Comparison of ENCODE assay signal across 12 cellular contexts in genomic region chr20:38932457-38933120, GRCh38. TPM values are rescaled to one million over a fixed set of nuclear protein-coding genes. Genes with fewer than 3 reads are reported as not detected.
DNase-seq lines count a peak whose midpoint lies in the region; ATAC-seq, FAIRE-seq and TF ChIP-seq lines count a peak whose summit lies in the region.
"Had no signal": no experiment of that assay in that cellular context is flagged by ENCODE, and none has a peak within 500 bp of the region (broad histone marks: within the 10 kb centered on the region; RNA-seq: fewer than 3 reads in every experiment).

No MANE protein-coding gene starts in this region.

- CTCF ChIA-PET in GM12878 (lab: Yijun Ruan, JAX), result interaction anchor here (0.7 to 12.8 kb wide), 12 partner anchors 18 to 283 kb away, joined by 3 to 182 read pairs (median 4); partner anchors contain the start of gene DHX35

- BruUV-seq in GM12878 (replicated peaks; lab: Mats Ljungman, UMichigan), result no TSS peak

- RAD21 ChIA-PET in GM12878 (lab: Charles Lee; ENCODE audit: unreplicated experiment), result interaction anchor here (0.8 to 11.9 kb wide), 6 partner anchors 31 to 287 kb away, joined by 3 to 91 read pairs (median 6); partner anchors contain the start of genes DHX35 and PPP1R16B

- no peaks in the 10 kb centered on the region for H3K9me3 ChIP-seq in GM12878 (replicated peaks; ENCODE audit: control insufficient read depth, insufficient read depth, low read length)
- H3K9me3 ChIP-seq: tibial artery had no signal

- H2AFZ ChIP-seq in GM12878 (ENCODE audit: control insufficient read depth, low read depth, low read length), result peak overlapping the region; percentile 2

- H3K4me3 ChIP-seq in AG10803 (ENCODE audit: low read length) (no peak overlapping the region), GM12878 (peak overlapping the region; percentile 55; the same call in 1 of the 2 replicates)
- H3K4me3 ChIP-seq: tibial artery had no signal

- DNase-seq in AG10803 (ENCODE audit: low read depth) (peak; percentile 63), HS-5 (ENCODE audit: low read depth) (peak; percentile 59), GM12878 (ENCODE audit: low read depth, low spot score) (no peak), iris pigment epithelial cell (ENCODE audit: low read depth) (peak; percentile 83), NCI-H2196 (lab: John Stamatoyannopoulos, UW; ENCODE audit: unreplicated experiment) (no peak)
- DNase-seq: cerebellar nuclear complex, Kasumi-1, NCI-H748 treated with DMSO at 0.1 percent for 48 hours, tibial artery had no signal

- in situ Hi-C loops in GM12878 (cut with MboI), result no loop called here

- no peak for FAIRE-seq in GM12878 (lab: Jason Lieb, UNC)

- TF ChIP-seq EP300 in GM12878 (IDR thresholded peaks at IDR 0.05; ENCODE audit: borderline replicate concordance in 1 of 2, control insufficient read depth in 1 of 2, low read depth in 2 of 2, low read length in 2 of 2), result no peak

- peaks cover 12% of the 10 kb centered on the region for H3K4me1 ChIP-seq in GM12878 (ENCODE audit: control insufficient read depth, insufficient read depth, low read length)

- POLR2A ChIA-PET in GM12878 (lab: Charles Lee), result interaction anchor here (0.6 to 5.0 kb wide), 5 partner anchors 10 to 494 kb away, joined by 3 to 21 read pairs (median 3); partner anchors contain the start of gene DHX35

- TF ChIP-seq POLR2A in GM12878 (IDR thresholded peaks at IDR 0.05; ENCODE audit: low read depth, low read length), result no peak

- no peak overlapping the region; the same call in 1 of the 2 replicates for H3K9ac ChIP-seq in GM12878 (ENCODE audit: control insufficient read depth, insufficient read depth, low read length)

- TF ChIP-seq RAD21 in GM12878 (IDR thresholded peaks at IDR 0.05; ENCODE audit: insufficient read depth, low read depth, low read length), result no peak

- no peak for TF ChIP-seq CTCF in AG10803 (conservative IDR thresholded peaks at IDR 0.05; ENCODE audit: low read length)
- TF ChIP-seq CTCF in GM12878 (IDR thresholded peaks at IDR 0.05 in 2 of 3, conservative IDR thresholded peaks at IDR 0.05 in 1 of 3; ENCODE audit: control insufficient read depth in 2 of 3, extremely low read depth in 1 of 3, insufficient read depth in 1 of 3, low read depth in 3 of 3, low read length in 3 of 3), result no peak

- ATAC-seq in GM12878 (peak; percentile 38), HG02759 (IDR thresholded peaks at IDR 0.05; ENCODE audit: unreplicated experiment) (no peak), GM18873 (IDR thresholded peaks at IDR 0.05; ENCODE audit: low FRiP score, unreplicated experiment) (no peak), HG02870 (IDR thresholded peaks at IDR 0.05; ENCODE audit: unreplicated experiment) (no peak)

- peak overlapping the region; percentile 31 for H3K4me2 ChIP-seq in GM12878 (ENCODE audit: control insufficient read depth, insufficient read depth)

- no peaks in the 10 kb centered on the region for H3K27me3 ChIP-seq in GM12878 (replicated peaks in 1 of 2; ENCODE audit: control insufficient read depth in 2 of 2, insufficient read depth in 2 of 2, low read length in 1 of 2)

- WGBS in GM12878 (ENCODE audit: insufficient coverage, insufficient replicate concordance, low lambda C conversion rate, missing lambda C conversion rate), result 47% methylated on average over 9 of the region's 9 CpGs

- H3K79me2 ChIP-seq in GM12878 (ENCODE audit: control insufficient read depth, insufficient read depth, low read length), result peaks cover 97% of the 10 kb centered on the region

- SMC1A ChIA-PET in GM12878 (lab: Charles Lee; ENCODE audit: uncharacterized antibody, unreplicated experiment), result interaction anchor here (0.7 to 6.6 kb wide), 5 partner anchors 8 to 172 kb away, joined by 3 to 54 read pairs (median 3); no protein-coding TSS in a partner anchor

- no peaks in the 10 kb centered on the region for H4K20me1 ChIP-seq in GM12878 (ENCODE audit: control insufficient read depth, insufficient read depth)

- peak overlapping the region; percentile 26; the same call in 1 of the 2 replicates for H3K27ac ChIP-seq in GM12878 (ENCODE audit: control insufficient read depth, insufficient read depth)

- intact Hi-C loops in GM12878 (cut with micrococcal nuclease; ENCODE audit: unreplicated experiment), result loop anchor here (2.0 kb wide), 1 partner anchor 30 kb away; the partner anchor contains the start of gene DHX35

- peaks cover 4 to 5% of the 10 kb centered on the region in 2 experiments; a peak in 3 of 4 replicates for H3K36me3 ChIP-seq in GM12878 (ENCODE audit: control insufficient read depth in 2 of 2, insufficient read depth in 2 of 2, low read length in 1 of 2)
- H3K36me3 ChIP-seq: tibial artery had no signal

TF ChIP-seq in GM12878, 131 proteins besides CTCF, POLR2A, EP300 and RAD21:
- TF ChIP-seq BHLHE40 (IDR thresholded peaks at IDR 0.05; ENCODE audit: borderline replicate concordance in 1 of 2, low read depth in 2 of 2, low read length in 1 of 2) (peak in 1 of 2 experiments; percentile 50; a peak in 2 of 4 replicates), HDAC2 (IDR thresholded peaks at IDR 0.05) (no peak)

RNA-seq across cellular contexts. Expression of gene FAM83D, which starts 6.4 kb away (rescaled TPM):
- total RNA-seq in GM12878 (2013; cell fraction: nucleolus; rRNA removed), result 14.1 and 16.3 TPM in 2 replicates
- total RNA-seq in GM12878 (2014; rRNA removed) (21.5 and 21.6 TPM in 2 replicates), GM12878 (2014; rRNA removed; fragmentation: Illumina TruSeq; extraction: Trizol) (12.7 and 13.6 TPM in 2 replicates), GM12878 (2021) (16.6 and 18.2 TPM in 2 replicates)
- polyA plus RNA-seq in GM12878 (2011; ENCODE audit: low read depth), result 7.7 TPM
- polyA plus RNA-seq in GM12878 (2011; rRNA removed) (32.4 and 34.8 TPM in 2 replicates), GM12878 (2014; fragmentation: Illumina TruSeq; extraction: Trizol) (19.7 and 20.2 TPM in 2 replicates), GM12878 (2014; fragmentation: Nextera tagmentation; extraction: Ambion mirVana) (1 to 10 TPM; 4.5 to 6.0 TPM), GM12878 (2014; rRNA removed) (17.4 and 19.1 TPM in 2 replicates), GM12878 (2016; fragmentation: Nextera tagmentation; extraction: Ambion mirVana) (10 to 100 TPM; 34.1 to 34.2 TPM)
- 28.1 and 32.3 TPM in 2 replicates for polyA plus RNA-seq in GM12878 (2011; cell fraction: cytosol; rRNA removed)
- 37.1 and 42.7 TPM in 2 replicates for polyA plus RNA-seq in GM12878 (2011; cell fraction: nucleus; rRNA removed)
- 9.5 and 10.5 TPM in 2 replicates for polyA plus RNA-seq in GM12878 (2012)
- polyA minus RNA-seq in GM12878 (2011; rRNA and poly(A)+ RNA removed), result 37.1 and 42.8 TPM in 2 replicates
- polyA minus RNA-seq in GM12878 (2011; cell fraction: cytosol; rRNA and poly(A)+ RNA removed), result 13.1 and 15.3 TPM in 2 replicates
- 18.9 and 35.2 TPM in 2 replicates for polyA minus RNA-seq in GM12878 (2011; cell fraction: nucleus; rRNA and poly(A)+ RNA removed)

RNA-seq across cellular contexts. Expression of gene DHX35, which starts 29.6 kb away (rescaled TPM):
- total RNA-seq in GM12878 (2013; cell fraction: nucleolus; rRNA removed), result 38.3 and 43.4 TPM in 2 replicates
- 19.4 and 19.5 TPM in 2 replicates for total RNA-seq in GM12878 (2014; rRNA removed)
- total RNA-seq in GM12878 (2014; rRNA removed; fragmentation: Illumina TruSeq; extraction: Trizol), result 12.7 and 14.2 TPM in 2 replicates
- 13.4 and 15.6 TPM in 2 replicates for total RNA-seq in GM12878 (2021)
- 5.0 TPM for polyA plus RNA-seq in GM12878 (2011; ENCODE audit: low read depth)
- 18.6 and 21.6 TPM in 2 replicates for polyA plus RNA-seq in GM12878 (2011; rRNA removed)
- polyA plus RNA-seq in GM12878 (2011; cell fraction: cytosol; rRNA removed), result 20.5 and 20.7 TPM in 2 replicates
- polyA plus RNA-seq in GM12878 (2011; cell fraction: nucleus; rRNA removed), result 40.3 and 43.3 TPM in 2 replicates
- 7.0 and 7.1 TPM in 2 replicates for polyA plus RNA-seq in GM12878 (2012)
- 18.0 and 21.9 TPM in 2 replicates for polyA plus RNA-seq in GM12878 (2014; fragmentation: Illumina TruSeq; extraction: Trizol)
- polyA plus RNA-seq in GM12878 (2014; fragmentation: Nextera tagmentation; extraction: Ambion mirVana), result 1 to 10 TPM; 4.3 to 4.4 TPM
- polyA plus RNA-seq in GM12878 (2014; rRNA removed), result 16.0 and 16.1 TPM in 2 replicates
- 10 to 100 TPM; 12.5 to 12.8 TPM for polyA plus RNA-seq in GM12878 (2016; fragmentation: Nextera tagmentation; extraction: Ambion mirVana)
- polyA minus RNA-seq in GM12878 (2011; rRNA and poly(A)+ RNA removed), result 22.2 and 22.5 TPM in 2 replicates
- polyA minus RNA-seq in GM12878 (2011; cell fraction: cytosol; rRNA and poly(A)+ RNA removed), result 4.4 and 5.5 TPM in 2 replicates
- polyA minus RNA-seq in GM12878 (2011; cell fraction: nucleus; rRNA and poly(A)+ RNA removed), result 13.9 and 20.0 TPM in 2 replicates

Comparison
In these comparisons a context has a peak if more than half of its experiments do, and no peak if none do; other contexts are left out.
1. DNase-seq: peak in AG10803 (single experiment), HS-5 (single experiment) and iris pigment epithelial cell (single experiment); none in GM12878 (single experiment) and NCI-H2196 (single experiment).